Comparison of ENCODE assay signal across 1 cellular context in genomic region chr7:114865564-114865963, GRCh38.
TF ChIP-seq lines count a peak whose summit lies in the region.

No MANE protein-coding gene starts in this region.

TF ChIP-seq in GM12878, 131 proteins besides CTCF, POLR2A, EP300 and RAD21 (continued from another document):
- TF ChIP-seq ZBTB40 (IDR thresholded peaks at IDR 0.05; ENCODE audit: borderline replicate concordance) (no peak), RB1 (IDR thresholded peaks at IDR 0.05; ENCODE audit: borderline replicate concordance) (no peak; the same call in 1 of the 2 replicates), KDM1A (IDR thresholded peaks at IDR 0.05; ENCODE audit: borderline replicate concordance) (no peak), NKRF (conservative IDR thresholded peaks at IDR 0.05) (no peak), SMARCA5 (IDR thresholded peaks at IDR 0.05) (0 out of 2 replicates have a peak, but pooled peaks have one; percentile 28), RELA (IDR thresholded peaks at IDR 0.05; ENCODE audit: borderline replicate concordance, partially characterized antibody) (no peak), CUX1 (IDR thresholded peaks at IDR 0.05; ENCODE audit: insufficient replicate concordance, low read depth, low read length) (no peak), SIN3A (IDR thresholded peaks at IDR 0.05; ENCODE audit: low read depth, low read length) (no peak), RUNX3 (IDR thresholded peaks at IDR 0.05; ENCODE audit: low read length) (peak; percentile 59), SMC3 (IDR thresholded peaks at IDR 0.05; ENCODE audit: borderline replicate concordance, low read length) (peak; percentile 96), JUNB (IDR thresholded peaks at IDR 0.05) (no peak), TCF12 (IDR thresholded peaks at IDR 0.05; ENCODE audit: low read depth, low read length) (no peak), RFX5 (IDR thresholded peaks at IDR 0.05; ENCODE audit: low read depth, low read length) (no peak), EZH2 (IDR thresholded peaks at IDR 0.05; ENCODE audit: borderline replicate concordance, control insufficient read depth, low read depth, low read length) (no peak), ZBED1 (IDR thresholded peaks at IDR 0.05; ENCODE audit: borderline replicate concordance) (no peak), CBX3 (IDR thresholded peaks at IDR 0.05; ENCODE audit: borderline replicate concordance, low read depth) (no peak)
- TF ChIP-seq, protein P1, sequence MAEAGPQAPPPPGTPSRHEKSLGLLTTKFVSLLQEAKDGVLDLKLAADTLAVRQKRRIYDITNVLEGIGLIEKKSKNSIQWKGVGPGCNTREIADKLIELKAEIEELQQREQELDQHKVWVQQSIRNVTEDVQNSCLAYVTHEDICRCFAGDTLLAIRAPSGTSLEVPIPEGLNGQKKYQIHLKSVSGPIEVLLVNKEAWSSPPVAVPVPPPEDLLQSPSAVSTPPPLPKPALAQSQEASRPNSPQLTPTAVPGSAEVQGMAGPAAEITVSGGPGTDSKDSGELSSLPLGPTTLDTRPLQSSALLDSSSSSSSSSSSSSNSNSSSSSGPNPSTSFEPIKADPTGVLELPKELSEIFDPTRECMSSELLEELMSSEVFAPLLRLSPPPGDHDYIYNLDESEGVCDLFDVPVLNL (IDR thresholded peaks at IDR 0.05; ENCODE audit: low read depth, low read length) = no peak
